1 cellular context compared by ENCODE assay signal in the genomic region with DNA sequence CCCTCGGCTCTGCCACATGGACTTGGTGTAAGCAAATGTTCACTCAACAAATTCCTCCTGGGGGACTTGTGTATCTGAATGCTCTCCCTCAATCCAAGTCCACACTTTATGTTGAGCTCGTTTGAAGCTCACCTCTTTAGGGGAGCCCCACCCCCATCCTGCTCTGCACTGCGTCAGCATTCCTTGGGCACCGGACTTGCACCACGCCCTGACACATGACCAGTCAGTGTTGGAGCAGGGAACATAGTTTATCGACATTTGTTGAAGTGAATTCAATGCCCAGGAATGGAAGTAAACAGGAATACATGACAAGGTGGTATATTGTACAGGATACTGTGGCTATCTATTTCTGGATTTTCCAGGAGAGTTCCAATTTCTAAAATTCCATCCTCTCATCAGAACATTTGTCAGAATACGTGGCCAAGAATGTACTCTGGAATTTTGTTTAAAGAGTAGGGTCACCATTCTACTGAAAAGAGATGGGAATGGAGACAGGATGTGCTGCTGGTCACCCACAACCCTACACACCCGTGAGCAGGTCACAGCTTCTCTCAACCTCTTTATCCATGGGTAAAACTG.
TF ChIP-seq lines count a peak whose summit lies in the region.

No MANE protein-coding gene starts in this region.

TF ChIP-seq in GM23338, 12 proteins besides CTCF, POLR2A, EP300 and RAD21 (continued from another document):
- TF ChIP-seq, protein P1, sequence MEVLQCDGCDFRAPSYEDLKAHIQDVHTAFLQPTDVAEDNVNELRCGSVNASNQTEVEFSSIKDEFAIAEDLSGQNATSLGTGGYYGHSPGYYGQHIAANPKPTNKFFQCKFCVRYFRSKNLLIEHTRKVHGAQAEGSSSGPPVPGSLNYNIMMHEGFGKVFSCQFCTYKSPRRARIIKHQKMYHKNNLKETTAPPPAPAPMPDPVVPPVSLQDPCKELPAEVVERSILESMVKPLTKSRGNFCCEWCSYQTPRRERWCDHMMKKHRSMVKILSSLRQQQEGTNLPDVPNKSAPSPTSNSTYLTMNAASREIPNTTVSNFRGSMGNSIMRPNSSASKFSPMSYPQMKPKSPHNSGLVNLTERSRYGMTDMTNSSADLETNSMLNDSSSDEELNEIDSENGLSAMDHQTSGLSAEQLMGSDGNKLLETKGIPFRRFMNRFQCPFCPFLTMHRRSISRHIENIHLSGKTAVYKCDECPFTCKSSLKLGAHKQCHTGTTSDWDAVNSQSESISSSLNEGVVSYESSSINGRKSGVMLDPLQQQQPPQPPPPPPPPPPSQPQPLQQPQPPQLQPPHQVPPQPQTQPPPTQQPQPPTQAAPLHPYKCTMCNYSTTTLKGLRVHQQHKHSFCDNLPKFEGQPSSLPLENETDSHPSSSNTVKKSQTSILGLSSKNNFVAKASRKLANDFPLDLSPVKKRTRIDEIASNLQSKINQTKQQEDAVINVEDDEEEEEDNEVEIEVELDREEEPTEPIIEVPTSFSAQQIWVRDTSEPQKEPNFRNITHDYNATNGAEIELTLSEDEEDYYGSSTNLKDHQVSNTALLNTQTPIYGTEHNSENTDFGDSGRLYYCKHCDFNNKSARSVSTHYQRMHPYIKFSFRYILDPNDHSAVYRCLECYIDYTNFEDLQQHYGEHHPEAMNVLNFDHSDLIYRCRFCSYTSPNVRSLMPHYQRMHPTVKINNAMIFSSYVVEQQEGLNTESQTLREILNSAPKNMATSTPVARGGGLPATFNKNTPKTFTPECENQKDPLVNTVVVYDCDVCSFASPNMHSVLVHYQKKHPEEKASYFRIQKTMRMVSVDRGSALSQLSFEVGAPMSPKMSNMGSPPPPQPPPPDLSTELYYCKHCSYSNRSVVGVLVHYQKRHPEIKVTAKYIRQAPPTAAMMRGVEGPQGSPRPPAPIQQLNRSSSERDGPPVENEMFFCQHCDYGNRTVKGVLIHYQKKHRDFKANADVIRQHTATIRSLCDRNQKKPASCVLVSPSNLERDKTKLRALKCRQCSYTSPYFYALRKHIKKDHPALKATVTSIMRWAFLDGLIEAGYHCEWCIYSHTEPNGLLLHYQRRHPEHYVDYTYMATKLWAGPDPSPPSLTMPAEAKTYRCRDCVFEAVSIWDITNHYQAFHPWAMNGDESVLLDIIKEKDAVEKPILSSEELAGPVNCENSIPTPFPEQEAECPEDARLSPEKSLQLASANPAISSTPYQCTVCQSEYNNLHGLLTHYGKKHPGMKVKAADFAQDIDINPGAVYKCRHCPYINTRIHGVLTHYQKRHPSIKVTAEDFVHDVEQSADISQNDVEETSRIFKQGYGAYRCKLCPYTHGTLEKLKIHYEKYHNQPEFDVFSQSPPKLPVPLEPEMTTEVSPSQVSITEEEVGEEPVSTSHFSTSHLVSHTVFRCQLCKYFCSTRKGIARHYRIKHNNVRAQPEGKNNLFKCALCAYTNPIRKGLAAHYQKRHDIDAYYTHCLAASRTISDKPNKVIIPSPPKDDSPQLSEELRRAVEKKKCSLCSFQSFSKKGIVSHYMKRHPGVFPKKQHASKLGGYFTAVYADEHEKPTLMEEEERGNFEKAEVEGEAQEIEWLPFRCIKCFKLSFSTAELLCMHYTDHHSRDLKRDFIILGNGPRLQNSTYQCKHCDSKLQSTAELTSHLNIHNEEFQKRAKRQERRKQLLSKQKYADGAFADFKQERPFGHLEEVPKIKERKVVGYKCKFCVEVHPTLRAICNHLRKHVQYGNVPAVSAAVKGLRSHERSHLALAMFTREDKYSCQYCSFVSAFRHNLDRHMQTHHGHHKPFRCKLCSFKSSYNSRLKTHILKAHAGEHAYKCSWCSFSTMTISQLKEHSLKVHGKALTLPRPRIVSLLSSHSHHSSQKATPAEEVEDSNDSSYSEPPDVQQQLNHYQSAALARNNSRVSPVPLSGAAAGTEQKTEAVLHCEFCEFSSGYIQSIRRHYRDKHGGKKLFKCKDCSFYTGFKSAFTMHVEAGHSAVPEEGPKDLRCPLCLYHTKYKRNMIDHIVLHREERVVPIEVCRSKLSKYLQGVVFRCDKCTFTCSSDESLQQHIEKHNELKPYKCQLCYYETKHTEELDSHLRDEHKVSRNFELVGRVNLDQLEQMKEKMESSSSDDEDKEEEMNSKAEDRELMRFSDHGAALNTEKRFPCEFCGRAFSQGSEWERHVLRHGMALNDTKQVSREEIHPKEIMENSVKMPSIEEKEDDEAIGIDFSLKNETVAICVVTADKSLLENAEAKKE (CRISPR knock-in tag; IDR thresholded peaks at IDR 0.05) = no peak
